ENCODE assay signal across 20 cellular contexts in genomic region chr2:2164326-2164917, GRCh38.
DNase-seq lines count a peak whose midpoint lies in the region; ATAC-seq, FAIRE-seq and TF ChIP-seq lines count a peak whose summit lies in the region.
"Had no signal": no experiment of that assay in that cellular context is flagged by ENCODE, and none has a peak within 500 bp of the region (broad histone marks: within the 10 kb centered on the region; RNA-seq: fewer than 3 reads in every experiment).

No MANE protein-coding gene starts in this region.

- H4K20me1 ChIP-seq in HepG2 (ENCODE audit: insufficient read depth, low read length) (no peaks in the 10 kb centered on the region), DND-41 (ENCODE audit: insufficient read depth, low read length) (no peaks in the 10 kb centered on the region)

- H3K27me3 ChIP-seq in HepG2 (ENCODE audit: control insufficient read depth in 1 of 2, insufficient read depth in 2 of 2, low read length in 2 of 2) = peaks cover 3 to 19% of the 10 kb centered on the region in 2 experiments; a peak in 2 of 5 replicates
- no peaks in the 10 kb centered on the region for H3K27me3 ChIP-seq in right lobe of liver
- no peaks in the 10 kb centered on the region for H3K27me3 ChIP-seq in DND-41 (ENCODE audit: insufficient read depth, low read length, poor library complexity)
- no peaks in the 10 kb centered on the region for H3K27me3 ChIP-seq in dorsolateral prefrontal cortex

- CTCF ChIA-PET in HepG2 (lab: Yijun Ruan, JAX; ENCODE audit: low intra/inter-chr PET ratio, low total read pairs) = no interaction called here

- no peak overlapping the region for H3K9ac ChIP-seq in HepG2 (ENCODE audit: insufficient read depth, low read depth, low read length)
- H3K9ac ChIP-seq in DND-41 (ENCODE audit: low read depth, low read length) = no peak overlapping the region

- no peaks in the 10 kb centered on the region for H3K9me3 ChIP-seq in HepG2 (ENCODE audit: low read length)
- no peaks in the 10 kb centered on the region for H3K9me3 ChIP-seq in right lobe of liver
- no peaks in the 10 kb centered on the region for H3K9me3 ChIP-seq in DND-41 (ENCODE audit: insufficient read depth, low read length, severe bottlenecking)
- H3K9me3 ChIP-seq: HAP-1 had no signal

- TF ChIP-seq CTCF in HepG2 (CRISPR knock-in tag; IDR thresholded peaks at IDR 0.05) (no peak), right lobe of liver (IDR thresholded peaks at IDR 0.05) (no peak), DND-41 (IDR thresholded peaks at IDR 0.05; ENCODE audit: borderline replicate concordance, extremely low read depth, low read length, poor library complexity, severe bottlenecking) (no peak), dorsolateral prefrontal cortex (IDR thresholded peaks at IDR 0.05 in 54 of 56, conservative IDR thresholded peaks at IDR 0.05 in 2 of 56; ENCODE audit: low read depth in 1 of 56, partially characterized antibody in 56 of 56) (no peak)

- H3K27ac ChIP-seq in HepG2 (ENCODE audit: extremely low read length, insufficient read depth, low read length) (no peak overlapping the region), right lobe of liver (no peak overlapping the region), DND-41 (ENCODE audit: low read length) (peak overlapping the region; percentile 12; the same call in 1 of the 2 replicates), dorsolateral prefrontal cortex (no peak overlapping the region)

- TF ChIP-seq RAD21 in HepG2 (CRISPR knock-in tag; IDR thresholded peaks at IDR 0.05) = no peak

- H3K4me3 ChIP-seq in HepG2 (replicated peaks in 1 of 3; ENCODE audit: insufficient read depth in 1 of 3, low read depth in 2 of 3, low read length in 3 of 3) (no peak overlapping the region), right lobe of liver (no peak overlapping the region), DND-41 (ENCODE audit: low read depth in 1 of 2, low read length in 2 of 2) (no peak overlapping the region), dorsolateral prefrontal cortex (no peak overlapping the region)
- H3K4me3 ChIP-seq: GM23338, HAP-1 had no signal

- H3K4me2 ChIP-seq in HepG2 (ENCODE audit: low read depth, low read length) = no peak overlapping the region
- H3K4me2 ChIP-seq in DND-41 (ENCODE audit: insufficient read depth, low read length) = no peak overlapping the region
- H3K4me2 ChIP-seq: GM23338 had no signal

- H2AFZ ChIP-seq in HepG2 (ENCODE audit: low read length) (no peak overlapping the region), DND-41 (ENCODE audit: low read depth, low read length) (no peak overlapping the region)
- H2AFZ ChIP-seq: GM23338 had no signal

- no TSS peak for BruUV-seq in HepG2 (replicated peaks; lab: Mats Ljungman, UMichigan)

- POLR2A ChIA-PET in HepG2 (lab: Yijun Ruan, JAX) = no interaction called here

- no peak for ATAC-seq in HepG2
- no peak for ATAC-seq in right lobe of liver
- peak; percentile 44; the same call in 2 of the 3 replicates for ATAC-seq in DND-41 (ENCODE audit: insufficient read depth, low read depth)
- ATAC-seq: GM23338 had no signal

- DNase-seq in HepG2 (ENCODE audit: low spot score) (no peak), right lobe of liver (no peak), DND-41 (no peak), dermis microvascular lymphatic vessel endothelial cell (ENCODE audit: low read depth in 2 of 2) (peak; percentile 65 to 80), lung microvascular endothelial cell (ENCODE audit: low read depth in 2 of 2) (peak; percentile 8 to 56), dorsolateral prefrontal cortex (no peak), NCI-H2029 treated with DMSO at 0.1 percent for 48 hours (lab: John Stamatoyannopoulos, UW) (no peak), epidermal melanocyte (ENCODE audit: insufficient read length, low spot score) (no peak)
- DNase-seq: CD4-positive, alpha-beta T cell; CD8-positive, alpha-beta memory T cell; DMS 273 treated with DMSO at 0.1 percent for 48 hours; DMS79; GF-D8; HFFc6 had no signal

- intact Hi-C loops in HepG2 (cut with micrococcal nuclease; ENCODE audit: unreplicated experiment) (no loop called here), right lobe of liver (cut with DNase I) (no loop called here), dorsolateral prefrontal cortex (cut with DNase I) (no loop called here)

- WGBS in HepG2 (ENCODE audit: low lambda C conversion rate) = 15% methylated on average over 9 of the region's 9 CpGs
- 49% methylated on average over 9 of the region's 9 CpGs for WGBS in right lobe of liver (ENCODE audit: insufficient coverage, low coverage, low lambda C conversion rate, missing lambda C conversion rate)

- no peak for TF ChIP-seq EP300 in HepG2 (IDR thresholded peaks at IDR 0.05; ENCODE audit: low read depth in 2 of 2, low read length in 2 of 2)
- no peak for TF ChIP-seq EP300 in HepG2 (CRISPR knock-in tag; IDR thresholded peaks at IDR 0.05; ENCODE audit: borderline replicate concordance)

- in situ Hi-C loops in HepG2 (cut with HindIII; ENCODE audit: extremely low pct_ligation_motif_present, low pct_unique_long_range_greater_than_20kb) = no loop called here

- H3K79me2 ChIP-seq in HepG2 (ENCODE audit: insufficient read depth, low read length) (no peaks in the 10 kb centered on the region), DND-41 (ENCODE audit: insufficient read depth, low read length) (no peaks in the 10 kb centered on the region)

- FAIRE-seq in HepG2 (lab: Jason Lieb, UNC) = no peak
- FAIRE-seq: D721Med, GM12891, GM18507, H54 had no signal

- TF ChIP-seq POLR2A in HepG2 (IDR thresholded peaks at IDR 0.05; ENCODE audit: insufficient read depth in 1 of 2, low read depth in 2 of 2, low read length in 2 of 2) = no peak
- no peak for TF ChIP-seq POLR2A in right lobe of liver (IDR thresholded peaks at IDR 0.05)

- H3K36me3 ChIP-seq in HepG2 (replicated peaks in 1 of 2; ENCODE audit: control insufficient read depth in 1 of 2, insufficient read depth in 2 of 2, low read length in 2 of 2) (no peaks in the 10 kb centered on the region), right lobe of liver (no peaks in the 10 kb centered on the region), DND-41 (ENCODE audit: insufficient read depth, low read length) (no peaks in the 10 kb centered on the region)
- H3K36me3 ChIP-seq: HAP-1 had no signal

- H3K4me1 ChIP-seq in HepG2 (ENCODE audit: insufficient read depth, low read length) = no peaks in the 10 kb centered on the region
- H3K4me1 ChIP-seq in right lobe of liver = no peaks in the 10 kb centered on the region
- H3K4me1 ChIP-seq in DND-41 (ENCODE audit: insufficient read depth, low read length) = peaks cover 24% of the 10 kb centered on the region
- H3K4me1 ChIP-seq: HAP-1 had no signal

TF ChIP-seq in HepG2, 621 proteins besides CTCF, POLR2A, EP300 and RAD21:
- TF ChIP-seq MNT (IDR thresholded peaks at IDR 0.05) (peak; percentile 93), SNAI1 (CRISPR knock-in tag; IDR thresholded peaks at IDR 0.05; ENCODE audit: borderline replicate concordance) (no peak), ZFP90 (CRISPR knock-in tag; IDR thresholded peaks at IDR 0.05; ENCODE audit: borderline replicate concordance) (no peak)

Comparison
In these comparisons a context has a peak if more than half of its experiments do, and no peak if none do; other contexts are left out.
1. DNase-seq: peak in dermis microvascular lymphatic vessel endothelial cell (2 of 2) and lung microvascular endothelial cell (2 of 2); none in HepG2 (single experiment), right lobe of liver (0 of 3), DND-41 (single experiment), dorsolateral prefrontal cortex (0 of 10), NCI-H2029 treated with DMSO at 0.1 percent for 48 hours (single experiment) and epidermal melanocyte (single experiment).